In the genomic region with DNA sequence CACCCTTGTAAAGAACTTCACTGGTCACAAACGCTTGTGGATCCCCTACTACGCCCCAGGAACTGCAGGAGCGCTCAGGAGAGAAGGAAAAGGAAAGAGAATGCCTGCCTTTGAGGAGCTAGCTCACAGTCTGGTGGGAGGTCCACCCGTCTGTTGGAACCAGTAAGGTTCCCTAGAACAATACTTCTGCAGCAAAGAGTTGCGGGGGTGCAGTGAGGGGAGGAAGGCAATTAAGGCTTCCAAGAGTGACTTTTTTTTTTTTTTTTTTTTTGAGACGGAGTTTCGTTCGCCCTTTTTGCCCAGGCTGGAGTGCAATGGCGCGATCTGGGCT, we compare ENCODE assay signal across 8 cellular contexts. TPM values are rescaled to one million over a fixed set of nuclear protein-coding genes. Genes with fewer than 3 reads are reported as not detected.
DNase-seq lines count a peak whose midpoint lies in the region; ATAC-seq and TF ChIP-seq lines count a peak whose summit lies in the region.

No MANE protein-coding gene starts in this region.

- CTCF ChIA-PET in OCI-LY7 (lab: Charles Lee; ENCODE audit: unreplicated experiment) = no interaction called here

- no peaks in the 10 kb centered on the region for H3K9me3 ChIP-seq in OCI-LY7 (ENCODE audit: low read length)
- no peaks in the 10 kb centered on the region for H3K9me3 ChIP-seq in neural progenitor cell (ENCODE audit: low read depth)

- H3K36me3 Mint-ChIP-seq in neural progenitor cell = peaks cover 7% of the 10 kb centered on the region

- BruUV-seq in OCI-LY7 (replicated peaks; lab: Mats Ljungman, UMichigan) = no TSS peak

- peak overlapping the region; percentile 94 for H3K4me3 Mint-ChIP-seq in neural progenitor cell

- H3K9me2 ChIP-seq in OCI-LY7 (ENCODE audit: insufficient read depth, low read length) = no peaks in the 10 kb centered on the region

- peaks cover 30% of the 10 kb centered on the region for H3K4me1 ChIP-seq in OCI-LY7 (ENCODE audit: insufficient read depth, low read length, poor library complexity, severe bottlenecking)
- peaks cover 18% of the 10 kb centered on the region for H3K4me1 ChIP-seq in neural progenitor cell

- peaks cover 2% of the 10 kb centered on the region for H3K9me3 Mint-ChIP-seq in neural progenitor cell

- peak overlapping the region; percentile 72; the same call in 1 of the 2 replicates for H3K4me3 ChIP-seq in GM08714 (ENCODE audit: low read length)
- peak overlapping the region; percentile 84 for H3K4me3 ChIP-seq in OCI-LY7 (ENCODE audit: low read depth, low read length, poor library complexity, severe bottlenecking)
- peak overlapping the region; percentile 73 for H3K4me3 ChIP-seq in epithelial cell of proximal tubule (ENCODE audit: low read depth, low read length)
- peak overlapping the region; percentile 92 for H3K4me3 ChIP-seq in neural progenitor cell

- POLR2A ChIA-PET in OCI-LY7 (lab: Charles Lee) = interaction anchor here (0.7 to 1.7 kb wide), 3 partner anchors 10 to 79 kb away, joined by 3 to 5 read pairs (median 4); no protein-coding TSS in a partner anchor

- H3F3A ChIP-seq in neural progenitor cell (ENCODE audit: low read depth) = peaks cover 6% of the 10 kb centered on the region

- H3K27me3 ChIP-seq in neural progenitor cell = no peaks in the 10 kb centered on the region

- intact Hi-C loops in OCI-LY7 (cut with micrococcal nuclease; ENCODE audit: unreplicated experiment) = no loop called here

- H3K79me2 ChIP-seq in OCI-LY7 (ENCODE audit: insufficient read depth, low read depth, low read length) (no peaks in the 10 kb centered on the region; the same call in 1 of the 2 replicates), neural progenitor cell (ENCODE audit: low read depth) (peaks cover 58% of the 10 kb centered on the region)

- DNase-seq in OCI-LY7 (ENCODE audit: low spot score) (no peak), epithelial cell of proximal tubule (ENCODE audit: low read depth) (no peak), neural progenitor cell (ENCODE audit: low spot score) (no peak), NCI-H2196 treated with DMSO at 0.1 percent for 48 hours (lab: John Stamatoyannopoulos, UW; ENCODE audit: unreplicated experiment) (no peak), NCI-H146 (lab: John Stamatoyannopoulos, UW) (no peak)
- no peak for DNase-seq in activated CD8-positive, alpha-beta memory T cell treated with anti-CD3 and anti-CD28 coated beads for 24 hours

- H3K27ac ChIP-seq in OCI-LY7 (ENCODE audit: low read depth, low read length, poor library complexity, severe bottlenecking) = peak overlapping the region; percentile 73
- peak overlapping the region; percentile 81 for H3K27ac ChIP-seq in neural progenitor cell

- peaks cover 14% of the 10 kb centered on the region for H3K27me3 Mint-ChIP-seq in neural progenitor cell (ENCODE audit: insufficient read depth, low read depth)

- H3K4me2 ChIP-seq in OCI-LY7 (ENCODE audit: low read length) = peak overlapping the region; percentile 91
- H3K4me2 ChIP-seq in neural progenitor cell = peak overlapping the region; percentile 92

- H3K9ac ChIP-seq in neural progenitor cell = peak overlapping the region; percentile 85

- TF ChIP-seq CTCF in OCI-LY7 (conservative IDR thresholded peaks at IDR 0.05; ENCODE audit: low read length) (no peak), epithelial cell of proximal tubule (conservative IDR thresholded peaks at IDR 0.05; ENCODE audit: low read depth, low read length) (no peak), neural progenitor cell (IDR thresholded peaks at IDR 0.05) (no peak)

- peak overlapping the region; percentile 84 for H2AFZ ChIP-seq in OCI-LY7 (ENCODE audit: low read length)
- peak overlapping the region; percentile 98 for H2AFZ ChIP-seq in neural progenitor cell (replicated peaks)

- H3K4me1 Mint-ChIP-seq in neural progenitor cell = peaks cover 28% of the 10 kb centered on the region

- H3K27ac Mint-ChIP-seq in neural progenitor cell = peak overlapping the region; percentile 99

- H3K36me3 ChIP-seq in OCI-LY7 (ENCODE audit: insufficient read depth, low read length) (peaks cover 3% of the 10 kb centered on the region; the same call in 1 of the 2 replicates), neural progenitor cell (no peaks in the 10 kb centered on the region)

- peak; percentile 20 for ATAC-seq in GM21717 (IDR thresholded peaks at IDR 0.05; ENCODE audit: unreplicated experiment)

- H4K20me1 ChIP-seq in OCI-LY7 (ENCODE audit: insufficient read depth, low read length) (no peaks in the 10 kb centered on the region), neural progenitor cell (ENCODE audit: low read depth) (no peaks in the 10 kb centered on the region)

RNA-seq across cellular contexts. Expression of a gene that starts 0.3 kb away (rescaled TPM):
- 15.9 and 17.0 TPM in 2 replicates for total RNA-seq in OCI-LY7 (2014; rRNA removed; shearing (Covaris generic))
- total RNA-seq in OCI-LY7 (2022) = 21.3 and 25.2 TPM in 2 replicates
- 16.4 and 17.9 TPM in 2 replicates for total RNA-seq in epithelial cell of proximal tubule
- total RNA-seq in neural progenitor cell (ENCODE audit: low replicate concordance) = 100 and 116 TPM in 2 replicates

RNA-seq across cellular contexts. Expression of a gene that starts 6.6 kb away (rescaled TPM):
- 16.0 and 19.7 TPM in 2 replicates for total RNA-seq in OCI-LY7 (2014; rRNA removed; shearing (Covaris generic))
- total RNA-seq in OCI-LY7 (2022) (20.0 and 22.9 TPM in 2 replicates), epithelial cell of proximal tubule (24.0 and 25.5 TPM in 2 replicates), neural progenitor cell (ENCODE audit: low replicate concordance) (23.5 and 39.7 TPM in 2 replicates)
